ENCODE assay signal across 8 cellular contexts in the genomic region with DNA sequence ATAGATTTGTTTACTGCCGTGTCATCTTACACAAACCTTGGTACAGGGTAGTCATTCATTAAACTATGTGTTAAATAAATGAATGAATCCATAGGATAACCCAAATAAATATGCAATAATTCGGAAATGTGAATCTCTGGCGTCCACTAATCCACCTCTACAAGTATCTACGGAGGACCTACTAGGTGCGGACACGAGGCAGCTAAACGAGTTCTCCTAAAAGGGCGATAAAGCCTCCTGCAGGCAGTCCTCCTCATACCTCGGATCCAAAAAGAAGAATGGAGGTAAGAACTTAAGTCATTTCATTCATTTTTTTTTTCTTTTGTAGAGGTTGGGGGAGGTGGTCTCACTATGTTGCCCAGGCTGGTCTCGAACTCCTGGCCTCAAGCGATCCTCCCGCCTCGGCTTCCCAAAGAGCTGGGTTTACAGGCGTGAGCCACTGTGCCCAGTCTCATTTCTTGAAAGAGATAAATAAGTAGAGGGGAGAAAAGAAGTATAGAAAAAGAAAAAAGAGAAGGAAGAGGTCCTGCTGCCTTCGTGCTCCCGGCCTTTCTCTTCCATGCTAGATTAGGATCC. TPM values are rescaled to one million over a fixed set of nuclear protein-coding genes. Genes with fewer than 3 reads are reported as not detected.
DNase-seq lines count a peak whose midpoint lies in the region; ATAC-seq and TF ChIP-seq lines count a peak whose summit lies in the region.

No MANE protein-coding gene starts in this region.

- no peaks in the 10 kb centered on the region for H3K27me3 Mint-ChIP-seq in activated CD4-positive, alpha-beta T cell treated with anti-CD3 and anti-CD28 coated beads for 36 hours
- H3K27me3 Mint-ChIP-seq in activated T-helper 17 cell treated with anti-CD3 and anti-CD28 coated beads, Interleukin-2, amount 50 U/mL, for 72 hours: no peaks in the 10 kb centered on the region

- POLR2A ChIA-PET in activated CD4-positive, alpha-beta T cell treated with anti-CD3 and anti-CD28 coated beads for 36 hours (lab: Charles Lee): interaction anchor here (0.5 to 0.9 kb wide), 5 partner anchors 16 to 131 kb away, joined by 3 to 4 read pairs (median 3); no protein-coding TSS in a partner anchor

- WGBS in testis, 2 donors: 17 to 20% methylated on average over 16 of the region's 16 CpGs

- no peaks in the 10 kb centered on the region for H3K27me3 ChIP-seq in testis

- H3K4me3 Mint-ChIP-seq in activated CD4-positive, alpha-beta T cell treated with anti-CD3 and anti-CD28 coated beads for 36 hours: peak overlapping the region; percentile 87
- H3K4me3 Mint-ChIP-seq in activated T-helper 17 cell treated with anti-CD3 and anti-CD28 coated beads, Interleukin-2, amount 50 U/mL, for 72 hours: peak overlapping the region; percentile 89

- H3K36me3 Mint-ChIP-seq in activated CD4-positive, alpha-beta T cell treated with anti-CD3 and anti-CD28 coated beads for 36 hours (ENCODE audit: low read depth): peaks cover 43% of the 10 kb centered on the region
- peaks cover 47% of the 10 kb centered on the region for H3K36me3 Mint-ChIP-seq in activated T-helper 17 cell treated with anti-CD3 and anti-CD28 coated beads, Interleukin-2, amount 50 U/mL, for 72 hours (ENCODE audit: low read depth)

- intact Hi-C loops in activated CD4-positive, alpha-beta T cell treated with anti-CD3 and anti-CD28 coated beads for 36 hours (cut with DNase I, micrococcal nuclease): loop anchor here (1.0 to 2.0 kb wide), 2 partner anchors 43 to 158 kb away; partner anchors contain the start of gene LRCH3 (in 1 of the 2)
- intact Hi-C loops in testis (cut with DNase I; ENCODE audit: low total_unique reads): no loop called here

- H3K36me3 ChIP-seq in testis (ENCODE audit: low read depth, missing control alignments): no peaks in the 10 kb centered on the region

- H3K9me3 ChIP-seq in iPS-18c (ENCODE audit: control insufficient read depth, insufficient read depth, low read length): no peaks in the 10 kb centered on the region
- no peaks in the 10 kb centered on the region for H3K9me3 ChIP-seq in testis

- H3K27ac ChIP-seq in testis: peak overlapping the region; percentile 83 to 97

- no peak for DNase-seq in activated CD4-positive, alpha-beta T cell treated with anti-CD3 and anti-CD28 coated beads for 36 hours
- DNase-seq in activated CD4-positive, alpha-beta T cell treated with anti-CD3 and anti-CD28 coated beads for 1 hour: no peak
- no peak for DNase-seq in testis
- no peak for DNase-seq in NCI-H345 treated with DMSO at 0.1 percent for 48 hours (lab: John Stamatoyannopoulos, UW; ENCODE audit: unreplicated experiment)
- no peak for DNase-seq in SK-N-DZ (ENCODE audit: low spot score)

- peaks cover 26% of the 10 kb centered on the region for H3K4me1 ChIP-seq in testis

- ATAC-seq in activated CD4-positive, alpha-beta T cell treated with anti-CD3 and anti-CD28 coated beads for 36 hours: no peak
- peak; percentile 1 for ATAC-seq in activated T-helper 17 cell treated with anti-CD3 and anti-CD28 coated beads, Interleukin-2, amount 50 U/mL, for 72 hours (replicated peaks)
- ATAC-seq in HG03159 (IDR thresholded peaks at IDR 0.05; ENCODE audit: unreplicated experiment): no peak

- no peak for TF ChIP-seq CTCF in testis (IDR thresholded peaks at IDR 0.05)

- H3K4me3 ChIP-seq in iPS-18c (ENCODE audit: insufficient read depth, low read depth, low read length): peak overlapping the region; percentile 95
- H3K4me3 ChIP-seq in testis: peak overlapping the region; percentile 78 to 92

- no peak for TF ChIP-seq POLR2A in testis (IDR thresholded peaks at IDR 0.05)

- H3K9me3 Mint-ChIP-seq in activated CD4-positive, alpha-beta T cell treated with anti-CD3 and anti-CD28 coated beads for 36 hours (ENCODE audit: low read depth): no peaks in the 10 kb centered on the region
- H3K9me3 Mint-ChIP-seq in activated T-helper 17 cell treated with anti-CD3 and anti-CD28 coated beads, Interleukin-2, amount 50 U/mL, for 72 hours: no peaks in the 10 kb centered on the region

- H3K4me1 Mint-ChIP-seq in activated CD4-positive, alpha-beta T cell treated with anti-CD3 and anti-CD28 coated beads for 36 hours: peaks cover 42% of the 10 kb centered on the region
- peaks cover 19% of the 10 kb centered on the region for H3K4me1 Mint-ChIP-seq in activated T-helper 17 cell treated with anti-CD3 and anti-CD28 coated beads, Interleukin-2, amount 50 U/mL, for 72 hours

- CTCF ChIA-PET in activated CD4-positive, alpha-beta T cell treated with anti-CD3 and anti-CD28 coated beads for 36 hours (lab: Charles Lee): interaction anchor here (1.4 to 2.0 kb wide), 2 partner anchors 37 to 44 kb away, joined by 3 to 8 read pairs; no protein-coding TSS in a partner anchor

- H3K27ac Mint-ChIP-seq in activated CD4-positive, alpha-beta T cell treated with anti-CD3 and anti-CD28 coated beads for 36 hours: peak overlapping the region; percentile 97
- peak overlapping the region; percentile 99 for H3K27ac Mint-ChIP-seq in activated T-helper 17 cell treated with anti-CD3 and anti-CD28 coated beads, Interleukin-2, amount 50 U/mL, for 72 hours

RNA-seq across cellular contexts. Expression of gene RPL35A, which starts 0.7 kb away (rescaled TPM):
- total RNA-seq in activated CD4-positive, alpha-beta T cell treated with anti-CD3 and anti-CD28 coated beads for 36 hours: 1,000 to 10,000 TPM; 1,121 to 1,734 TPM
- total RNA-seq in activated T-helper 17 cell treated with anti-CD3 and anti-CD28 coated beads, Interleukin-2, amount 50 U/mL, for 72 hours: 1,000 to 10,000 TPM; 1,422 to 1,820 TPM
- 100 to 1,000 TPM; 264 to 446 TPM for total RNA-seq in testis
- polyA plus RNA-seq in testis (ENCODE audit: insufficient read depth, low read depth, low replicate concordance): 869 TPM
- polyA plus RNA-seq in SK-N-DZ (2014; cell fraction: cytosol; rRNA removed): 2,705 and 2,709 TPM in 2 replicates
- 1,561 and 1,953 TPM in 2 replicates for polyA plus RNA-seq in SK-N-DZ (2014; cell fraction: nucleus; rRNA removed)

RNA-seq across cellular contexts. Expression of gene LMLN, which starts 10.7 kb away (rescaled TPM):
- total RNA-seq in activated CD4-positive, alpha-beta T cell treated with anti-CD3 and anti-CD28 coated beads for 36 hours: 1 to 10 TPM; 4.3 to 7.7 TPM
- 1 to 10 TPM; 3.8 to 4.6 TPM for total RNA-seq in activated T-helper 17 cell treated with anti-CD3 and anti-CD28 coated beads, Interleukin-2, amount 50 U/mL, for 72 hours
- total RNA-seq in testis: 10 to 100 TPM; 24.1 to 49.8 TPM
- polyA plus RNA-seq in testis (ENCODE audit: insufficient read depth, low read depth, low replicate concordance): 23.0 TPM
- 1.2 and 3.7 TPM in 2 replicates for polyA plus RNA-seq in SK-N-DZ (2014; cell fraction: cytosol; rRNA removed)
- polyA plus RNA-seq in SK-N-DZ (2014; cell fraction: nucleus; rRNA removed): 2.0 and 2.3 TPM in 2 replicates
